Comparison of ENCODE assay signal across 19 cellular contexts in genomic region chr3:61724801-61725200, GRCh38.
"Had no signal": no experiment of that assay in that cellular context is flagged by ENCODE, and none has a peak within 500 bp of the region (broad histone marks: within the 10 kb centered on the region; RNA-seq: fewer than 3 reads in every experiment).

No MANE protein-coding gene starts in this region.

- H3K4me1 ChIP-seq: prostate gland, suprapubic skin, uterus had no signal

- H3K36me3 ChIP-seq: gastrocnemius medialis, prostate gland, suprapubic skin, transverse colon, uterus had no signal

- DNase-seq: activated B cell treated with CpG ODN at 0.5 μM for 24 hours; activated CD4-positive, alpha-beta memory T cell treated with anti-CD3 and anti-CD28 coated beads for 36 hours; activated CD4-positive, alpha-beta T cell treated with anti-CD3 and anti-CD28 coated beads for 4 hours; activated naive CD4-positive, alpha-beta T cell; activated naive CD8-positive, alpha-beta T cell treated with anti-CD3 and anti-CD28 coated beads for 36 hours; activated T-cell treated with anti-CD3 and anti-CD28 coated beads for 4 hours; amniotic stem cell; effector CD8-positive, alpha-beta T cell; gastrocnemius medialis; head of caudate nucleus; right cardiac atrium; stimulated activated naive CD8-positive, alpha-beta T cell treated with anti-CD3 and anti-CD28 coated beads, Interleukin-15, amount 100 ng/mL, for 72 hours; transverse colon; uterus had no signal

- ATAC-seq: esophagus mucosa; gastrocnemius medialis; right cardiac atrium; stimulated activated naive CD8-positive, alpha-beta T cell treated with anti-CD3 and anti-CD28 coated beads, Interleukin-15, amount 100 ng/mL, for 72 hours had no signal

- H3K27ac ChIP-seq: prostate gland, skin epidermis, suprapubic skin, transverse colon, uterus had no signal

- FAIRE-seq: keratinocyte had no signal

- H3K4me3 ChIP-seq: gastrocnemius medialis, prostate gland, skin epidermis, suprapubic skin, transverse colon, uterus had no signal

- H3K9me3 ChIP-seq: gastrocnemius medialis, prostate gland, suprapubic skin, transverse colon, uterus had no signal

- H3K27me3 ChIP-seq: gastrocnemius medialis, suprapubic skin, transverse colon, uterus had no signal
